ENCODE assay signal across 8 cellular contexts in genomic region chr17:11935734-11936406, GRCh38.
DNase-seq lines count a peak whose midpoint lies in the region; ATAC-seq and TF ChIP-seq lines count a peak whose summit lies in the region.

No MANE protein-coding gene starts in this region.

- H3K9me3 ChIP-seq in MG63: no peaks in the 10 kb centered on the region
- no peaks in the 10 kb centered on the region for H3K9me3 ChIP-seq in right cardiac atrium (ENCODE audit: control insufficient read depth, low read length)

- no peak overlapping the region for H3K27ac Mint-ChIP-seq in activated CD4-positive, alpha-beta T cell treated with anti-CD3 and anti-CD28 coated beads, Interleukin-2, amount 10 ng/mL, durations not matched to agents 24 days and 14 days

- H3K9me3 Mint-ChIP-seq in activated CD4-positive, alpha-beta T cell treated with anti-CD3 and anti-CD28 coated beads, Interleukin-2, amount 10 ng/mL, durations not matched to agents 24 days and 14 days: no peaks in the 10 kb centered on the region

- DNase-seq in activated CD4-positive, alpha-beta T cell treated with anti-CD3 and anti-CD28 coated beads, Interleukin-2, amount 10 ng/mL, durations not matched to agents 24 days and 14 days: peak; percentile 73
- DNase-seq in activated CD4-positive, alpha-beta T cell treated with anti-CD3 and anti-CD28 coated beads for 1 hour: no peak
- DNase-seq in MG63 (peak; percentile 33), right cardiac atrium (peak in 2 of 3 donors; percentile 40 to 45), cerebellar nuclear complex (lab: John Stamatoyannopoulos, UW) (no peak)
- DNase-seq in stimulated activated CD8-positive, alpha-beta memory T cell treated with anti-CD3 and anti-CD28 coated beads, Interleukin-4, amount 100 ng/mL, for 48 hours: peak; percentile 58

- H3K4me3 Mint-ChIP-seq in activated CD4-positive, alpha-beta T cell treated with anti-CD3 and anti-CD28 coated beads, Interleukin-2, amount 10 ng/mL, durations not matched to agents 24 days and 14 days: no peak overlapping the region

- H3K27me3 ChIP-seq in MG63 (0 out of 2 replicates have a peak, but pooled peaks cover 3% of the 10 kb centered on the region), right cardiac atrium (ENCODE audit: control insufficient read depth, insufficient read depth) (no peaks in the 10 kb centered on the region)

- no peak overlapping the region for H3K27ac ChIP-seq in right cardiac atrium (ENCODE audit: low read length)

- H3K36me3 Mint-ChIP-seq in activated CD4-positive, alpha-beta T cell treated with anti-CD3 and anti-CD28 coated beads, Interleukin-2, amount 10 ng/mL, durations not matched to agents 24 days and 14 days (ENCODE audit: low read depth): no peaks in the 10 kb centered on the region

- no peaks in the 10 kb centered on the region for H3K27me3 Mint-ChIP-seq in activated CD4-positive, alpha-beta T cell treated with anti-CD3 and anti-CD28 coated beads, Interleukin-2, amount 10 ng/mL, durations not matched to agents 24 days and 14 days

- no peaks in the 10 kb centered on the region for H3K4me1 ChIP-seq in right cardiac atrium (ENCODE audit: control insufficient read depth, insufficient read depth, low read length)

- WGBS in right cardiac atrium: 40% methylated on average over 14 of the region's 14 CpGs

- TF ChIP-seq CTCF in WI38 (IDR thresholded peaks at IDR 0.05; ENCODE audit: low read depth, low read length): peak; percentile 93

- no peaks in the 10 kb centered on the region for H3K4me1 Mint-ChIP-seq in activated CD4-positive, alpha-beta T cell treated with anti-CD3 and anti-CD28 coated beads, Interleukin-2, amount 10 ng/mL, durations not matched to agents 24 days and 14 days

- no peaks in the 10 kb centered on the region for H3K36me3 ChIP-seq in MG63

- ATAC-seq in right cardiac atrium (no peak), GM19324 (IDR thresholded peaks at IDR 0.05; ENCODE audit: low FRiP score, unreplicated experiment) (no peak)

- no peak overlapping the region for H3K4me3 ChIP-seq in MG63
- H3K4me3 ChIP-seq in WI38 (ENCODE audit: low read depth, low read length): no peak overlapping the region
- no peak overlapping the region for H3K4me3 ChIP-seq in right cardiac atrium (ENCODE audit: low read length)

- intact Hi-C loops in activated CD4-positive, alpha-beta T cell treated with anti-CD3 and anti-CD28 coated beads, Interleukin-2, amount 10 ng/mL, durations not matched to agents 24 days and 14 days (cut with micrococcal nuclease): no loop called here
- intact Hi-C loops in right cardiac atrium (cut with DNase I): no loop called here

Comparison
In these comparisons a context has a peak if more than half of its experiments do, and no peak if none do; other contexts are left out.
1. DNase-seq: peak in activated CD4-positive, alpha-beta T cell treated with anti-CD3 and anti-CD28 coated beads, Interleukin-2, amount 10 ng/mL, durations not matched to agents 24 days and 14 days (single experiment), MG63 (single experiment), right cardiac atrium (2 of 3) and stimulated activated CD8-positive, alpha-beta memory T cell treated with anti-CD3 and anti-CD28 coated beads, Interleukin-4, amount 100 ng/mL, for 48 hours (single experiment); none in activated CD4-positive, alpha-beta T cell treated with anti-CD3 and anti-CD28 coated beads for 1 hour (single experiment) and cerebellar nuclear complex (0 of 2).